24 cellular contexts compared by ENCODE assay signal in the genomic region with DNA sequence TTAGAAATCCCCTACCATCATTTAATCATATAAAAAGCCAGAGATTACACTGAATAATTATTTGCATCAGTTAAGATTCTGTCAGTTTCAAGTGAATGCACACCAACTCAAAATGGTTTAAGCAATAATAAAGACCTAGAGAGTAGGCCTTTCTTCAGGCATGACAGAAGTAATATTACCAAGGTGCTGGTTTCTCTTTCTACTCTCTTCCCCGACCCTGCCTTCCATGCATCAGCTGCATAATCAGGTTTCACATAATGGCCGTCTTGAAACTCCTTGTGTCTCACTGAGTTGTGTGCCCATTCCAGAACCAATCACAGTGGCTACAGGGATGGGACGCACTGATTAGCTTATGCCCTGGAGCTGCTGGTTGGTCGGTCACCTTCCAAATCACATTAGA.
"Had no signal": no experiment of that assay in that cellular context is flagged by ENCODE, and none has a peak within 500 bp of the region (broad histone marks: within the 10 kb centered on the region; RNA-seq: fewer than 3 reads in every experiment).

No MANE protein-coding gene starts in this region.

- H3K9me3 Mint-ChIP-seq: dendritic cell treated with granulocyte-macrophage colony-stimulating factor and Interleukin-4, amounts not matched to agents 40 ng/mL and 50 ng/mL, for 4 days; endodermal cell; nephron progenitor cell; stimulated activated effector memory CD8-positive, alpha-beta T cell treated with anti-CD3 and anti-CD28 coated beads, Interleukin-12 subunit alpha, Interleukin-12 subunit beta, amount 100 ng/mL, for 72 hours had no signal

- H3K4me3 ChIP-seq: gastrocnemius medialis, lower lobe of right lung, prostate gland, right atrium auricular region, smooth muscle cell, transverse colon, upper lobe of right lung, uterus had no signal

- H3K27me3 ChIP-seq: gastrocnemius medialis, right atrium auricular region, transverse colon, upper lobe of right lung, uterus had no signal

- H3K4me2 ChIP-seq: smooth muscle cell had no signal

- H3K4me3 Mint-ChIP-seq: dendritic cell treated with granulocyte-macrophage colony-stimulating factor and Interleukin-4, amounts not matched to agents 40 ng/mL and 50 ng/mL, for 4 days; endodermal cell; naive thymus-derived CD8-positive, alpha-beta T cell; nephron progenitor cell; stimulated activated effector memory CD8-positive, alpha-beta T cell treated with anti-CD3 and anti-CD28 coated beads, Interleukin-12 subunit alpha, Interleukin-12 subunit beta, amount 100 ng/mL, for 72 hours had no signal

- H3K27ac Mint-ChIP-seq: dendritic cell treated with granulocyte-macrophage colony-stimulating factor and Interleukin-4, amounts not matched to agents 40 ng/mL and 50 ng/mL, for 4 days; endodermal cell; naive thymus-derived CD8-positive, alpha-beta T cell; nephron progenitor cell; stimulated activated effector memory CD8-positive, alpha-beta T cell treated with anti-CD3 and anti-CD28 coated beads, Interleukin-12 subunit alpha, Interleukin-12 subunit beta, amount 100 ng/mL, for 72 hours had no signal

- DNase-seq: effector CD8-positive, alpha-beta T cell; endodermal cell; gastrocnemius medialis; head of caudate nucleus; left ventricle myocardium superior; lower lobe of right lung; naive thymus-derived CD8-positive, alpha-beta T cell; nephron progenitor cell; nucleus accumbens; stimulated activated CD4-positive, alpha-beta T cell treated with anti-CD3 and anti-CD28 coated beads, Interleukin-12 subunit alpha, Interleukin-12 subunit beta, amount 100 ng/mL, for 4 hours; stimulated activated CD4-positive, alpha-beta T cell treated with anti-CD3 and anti-CD28 coated beads, Interleukin-1b, Interleukin-23, amount 100 ng/mL, for 48 hours; stimulated activated CD4-positive, alpha-beta T cell treated with anti-CD3 and anti-CD28 coated beads, Interleukin-4, amount 100 ng/mL, for 24 hours; stimulated activated naive CD4-positive, alpha-beta T cell treated with Interleukin-2 at 50 U/mL for 16 hours; transverse colon; upper lobe of right lung; uterus had no signal

- H3K4me1 Mint-ChIP-seq: endodermal cell; naive thymus-derived CD8-positive, alpha-beta T cell; nephron progenitor cell; stimulated activated effector memory CD8-positive, alpha-beta T cell treated with anti-CD3 and anti-CD28 coated beads, Interleukin-12 subunit alpha, Interleukin-12 subunit beta, amount 100 ng/mL, for 72 hours had no signal

- H3K36me3 ChIP-seq: gastrocnemius medialis, lower lobe of right lung, prostate gland, right atrium auricular region, transverse colon, upper lobe of right lung, uterus had no signal

- H3K4me1 ChIP-seq: gastrocnemius medialis, lower lobe of right lung, prostate gland, right atrium auricular region, transverse colon, upper lobe of right lung, uterus had no signal

- H3K27me3 Mint-ChIP-seq: dendritic cell treated with granulocyte-macrophage colony-stimulating factor and Interleukin-4, amounts not matched to agents 40 ng/mL and 50 ng/mL, for 4 days had no signal

- H3K27ac ChIP-seq: epithelial cell of prostate, gastrocnemius medialis, lower lobe of right lung, prostate gland, right atrium auricular region, transverse colon, upper lobe of right lung, uterus had no signal

- ATAC-seq: esophagus mucosa; gastrocnemius medialis; left ventricle myocardium superior; lower lobe of right lung; naive thymus-derived CD8-positive, alpha-beta T cell; sciatic nerve; upper lobe of right lung had no signal

- H3K36me3 Mint-ChIP-seq: naive thymus-derived CD8-positive, alpha-beta T cell; stimulated activated effector memory CD8-positive, alpha-beta T cell treated with anti-CD3 and anti-CD28 coated beads, Interleukin-12 subunit alpha, Interleukin-12 subunit beta, amount 100 ng/mL, for 72 hours had no signal
